Comparison of ENCODE assay signal across 1 cellular context in the genomic region with DNA sequence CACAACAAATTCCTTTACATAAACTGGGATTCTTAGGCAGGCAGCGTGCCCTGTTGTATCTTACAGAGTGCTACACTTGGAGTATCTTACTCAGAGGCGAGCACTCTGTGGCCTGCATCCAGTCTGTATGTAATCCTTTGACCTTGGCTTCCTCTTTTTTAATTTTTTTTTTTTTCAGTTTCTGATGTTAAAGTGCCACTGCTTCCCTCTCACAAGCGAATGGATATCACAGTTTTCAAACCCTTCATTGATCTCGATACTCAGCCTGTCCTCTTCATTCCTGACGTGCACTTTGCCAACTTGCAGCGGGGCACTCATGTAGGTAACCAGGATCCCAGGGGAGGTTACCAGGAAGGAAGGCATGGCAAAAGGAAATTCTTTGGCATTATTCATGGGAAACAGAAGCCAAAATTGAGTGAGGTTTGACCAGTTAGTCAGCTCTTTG.
A peak's percentile ranks its signal among the peaks of the same experiment; 100 is the strongest.
TF ChIP-seq lines count a peak whose summit lies in the region.

No MANE protein-coding gene starts in this region.

TF ChIP-seq in K562, 482 proteins besides CTCF, POLR2A, EP300 and RAD21:
- TF ChIP-seq SPI1 (IDR thresholded peaks at IDR 0.05; ENCODE audit: borderline replicate concordance, low read depth, low read length): peak; percentile 63; the same call in 1 of the 2 replicates
- no peak for TF ChIP-seq MCM3 (IDR thresholded peaks at IDR 0.05)
